In the genomic region with DNA sequence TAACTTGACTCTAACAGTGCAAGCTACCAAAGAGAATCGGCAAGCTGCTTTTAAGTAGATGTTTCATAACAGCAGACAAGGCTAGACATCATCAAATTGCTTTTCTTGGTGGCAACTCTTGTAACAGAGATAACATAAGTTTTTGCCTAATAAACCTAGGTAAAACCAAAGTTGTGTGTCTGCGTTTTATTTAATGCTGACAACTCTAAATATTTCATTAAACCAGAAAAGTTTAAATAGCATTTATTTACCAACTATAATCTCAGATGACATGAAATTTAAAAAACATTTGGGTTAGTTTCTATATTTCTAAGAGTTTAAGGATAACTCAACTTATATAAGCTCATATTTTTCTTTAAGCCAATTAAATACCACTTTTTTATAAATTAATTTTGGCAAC, we compare ENCODE assay signal across 26 cellular contexts. TPM values are rescaled to one million over a fixed set of nuclear protein-coding genes. Genes with fewer than 3 reads are reported as not detected.
DNase-seq lines count a peak whose midpoint lies in the region; ATAC-seq, FAIRE-seq and TF ChIP-seq lines count a peak whose summit lies in the region.
"Had no signal": no experiment of that assay in that cellular context is flagged by ENCODE, and none has a peak within 500 bp of the region (broad histone marks: within the 10 kb centered on the region; RNA-seq: fewer than 3 reads in every experiment).

No MANE protein-coding gene starts in this region.

- DNase-seq in A549 (ENCODE audit: low read depth in 1 of 2, low spot score in 1 of 2) (no peak), AG20443 (ENCODE audit: low spot score) (no peak), GM10248 (ENCODE audit: extremely low spot score) (no peak), GM10266 (ENCODE audit: extremely low spot score) (no peak)
- DNase-seq: 8988T; CD4-positive, CD25-positive, alpha-beta regulatory T cell; DMS153; DND-41; Kasumi-1; MV-4-11; NCI-H1105; NCI-H1436 treated with DMSO at 0.1 percent for 48 hours; NCI-H187 treated with DMSO at 0.1 percent for 48 hours; NCI-H446; NCI-H524 treated with DMSO at 0.1 percent for 48 hours; NCI-H774; PC-3; SJCRH30 had no signal

- H3F3A ChIP-seq in SU-DHL-6 (ENCODE audit: insufficient read depth), result 0 out of 2 replicates have a peak, but pooled peaks cover 7% of the 10 kb centered on the region

- POLR2A ChIA-PET in A549 (lab: Yijun Ruan, JAX) (interaction anchor here (1.7 kb wide), 1 partner anchor 16 kb away, joined by 9 read pairs; no protein-coding TSS in a partner anchor), GM10248 (lab: Yijun Ruan, JAX) (no interaction called here)

- TF ChIP-seq EP300 in A549 (IDR thresholded peaks at IDR 0.05), result no peak

- ATAC-seq in A549, result no peak
- ATAC-seq: GM12878, PC-3, Right ventricle myocardium inferior, SK-N-SH treated with all-trans-retinoic acid at 6 μM for 48 hours had no signal

- TF ChIP-seq CTCF in A549 (IDR thresholded peaks at IDR 0.05) (no peak), SU-DHL-6 (IDR thresholded peaks at IDR 0.05; ENCODE audit: insufficient read depth, low read length, poor library complexity, severe bottlenecking) (no peak), GM10248 (IDR thresholded peaks at IDR 0.05; ENCODE audit: control extremely low read depth, extremely low read depth, low read depth, missing control alignments) (no peak), GM10266 (IDR thresholded peaks at IDR 0.05; ENCODE audit: control insufficient read depth, insufficient read depth, low read depth, missing control alignments) (no peak)

- H3K27ac ChIP-seq in A549 (no peak overlapping the region), HUES48 (ENCODE audit: low read depth, low read length) (peak overlapping the region; percentile 83), SU-DHL-6 (ENCODE audit: low read depth, low read length) (no peak overlapping the region), iPS-18a (ENCODE audit: low read length) (peak overlapping the region; percentile 81)
- H3K27ac ChIP-seq: BLaER1, SJCRH30 had no signal

- H3K79me2 ChIP-seq in SU-DHL-6 (ENCODE audit: insufficient read depth, low read length), result no peaks in the 10 kb centered on the region

- H3K9me3 ChIP-seq in A549 (no peaks in the 10 kb centered on the region), HUES48 (ENCODE audit: control insufficient read depth, insufficient read depth, low read length) (no peaks in the 10 kb centered on the region), SU-DHL-6 (ENCODE audit: insufficient read depth, low read length) (no peaks in the 10 kb centered on the region), iPS-18a (ENCODE audit: control insufficient read depth, low read depth, low read length) (no peaks in the 10 kb centered on the region)
- H3K9me3 ChIP-seq: SJCRH30 had no signal

- no peaks in the 10 kb centered on the region for H3K27me3 ChIP-seq in HUES48 (ENCODE audit: control insufficient read depth, insufficient read depth, low read length)
- H3K27me3 ChIP-seq in SU-DHL-6 (ENCODE audit: low read length), result no peaks in the 10 kb centered on the region
- H3K27me3 ChIP-seq in iPS-18a (ENCODE audit: control insufficient read depth, insufficient read depth, low read length), result no peaks in the 10 kb centered on the region
- H3K27me3 ChIP-seq: BLaER1, SJCRH30 had no signal

- no peaks in the 10 kb centered on the region for H4K20me1 ChIP-seq in SU-DHL-6 (ENCODE audit: low read depth, low read length)
- H4K20me1 ChIP-seq: BLaER1 had no signal

- no peak for TF ChIP-seq POLR2A in A549 (IDR thresholded peaks at IDR 0.05; ENCODE audit: low read length)

- WGBS in A549 (ENCODE audit: missing lambda C conversion rate), result 72% methylated on average over 2 of the region's 2 CpGs

- FAIRE-seq in A549 (lab: Jason Lieb, UNC), result no peak
- FAIRE-seq: GM12878, H54 had no signal

- H3K4me1 ChIP-seq in A549, result no peaks in the 10 kb centered on the region
- peaks cover 49% of the 10 kb centered on the region for H3K4me1 ChIP-seq in HUES48 (ENCODE audit: control insufficient read depth, insufficient read depth, low read length)
- peaks cover 45% of the 10 kb centered on the region for H3K4me1 ChIP-seq in iPS-18a (ENCODE audit: control insufficient read depth, low read depth, low read length)

- no peak overlapping the region for H3K4me2 ChIP-seq in A549
- H3K4me2 ChIP-seq in SU-DHL-6 (ENCODE audit: low read depth, low read length, poor library complexity, severe bottlenecking), result peak overlapping the region; percentile 31
- H3K4me2 ChIP-seq: BLaER1 had no signal

- H3K36me3 ChIP-seq in HUES48 (ENCODE audit: control insufficient read depth, insufficient read depth, low read length), result no peaks in the 10 kb centered on the region
- H3K36me3 ChIP-seq in SU-DHL-6 (ENCODE audit: low read length), result no peaks in the 10 kb centered on the region
- H3K36me3 ChIP-seq in iPS-18a (ENCODE audit: control insufficient read depth, low read depth, low read length), result no peaks in the 10 kb centered on the region
- H3K36me3 ChIP-seq: BLaER1, SJCRH30 had no signal

- no peak overlapping the region for H2AFZ ChIP-seq in SU-DHL-6 (ENCODE audit: low read depth, low read length, severe bottlenecking)

- no peak overlapping the region for H3K9ac ChIP-seq in HUES48 (ENCODE audit: low read depth, low read length)
- H3K9ac ChIP-seq in SU-DHL-6 (ENCODE audit: low read length), result no peak overlapping the region
- H3K9ac ChIP-seq in iPS-18a (ENCODE audit: low read length), result peak overlapping the region; percentile 16
- H3K9ac ChIP-seq: BLaER1 had no signal

- TF ChIP-seq RAD21 in A549 (conservative IDR thresholded peaks at IDR 0.05 in 1 of 2, IDR thresholded peaks at IDR 0.05 in 1 of 2), result no peak

- no peaks in the 10 kb centered on the region for H3K9me2 ChIP-seq in SU-DHL-6 (replicated peaks; ENCODE audit: insufficient read depth, low read length)

- CTCF ChIA-PET in A549 (lab: Yijun Ruan, JAX) (interaction anchor here (0.8 to 2.4 kb wide), 8 partner anchors 8 to 179 kb away, joined by 3 to 11 read pairs (median 4); no protein-coding TSS in a partner anchor), GM10248 (lab: Yijun Ruan, JAX) (interaction anchor here (0.8 to 2.9 kb wide), 11 partner anchors 11 to 179 kb away, joined by 3 to 10 read pairs (median 4); a partner anchor contains a TSS)

- H3K4me3 ChIP-seq in A549 (no peak overlapping the region), HUES48 (ENCODE audit: low read depth, low read length) (no peak overlapping the region), SU-DHL-6 (ENCODE audit: insufficient read depth, low read length, poor library complexity, severe bottlenecking) (no peak overlapping the region), iPS-18a (ENCODE audit: low read length) (peak overlapping the region; percentile 30)
- H3K4me3 ChIP-seq: BLaER1, GM12878, SJCRH30 had no signal

TF ChIP-seq in A549, 52 proteins besides CTCF, POLR2A, EP300 and RAD21:
- TF ChIP-seq MAFK (IDR thresholded peaks at IDR 0.05; ENCODE audit: partially characterized antibody) (peak; percentile 66), CHD4 (IDR thresholded peaks at IDR 0.05; ENCODE audit: borderline replicate concordance) (no peak)
TF ChIP-seq in A549: peak in this region for 1.

RNA-seq across cellular contexts. Expression of a gene that starts 19.3 kb away (rescaled TPM):
- polyA plus RNA-seq in A549 (2011; rRNA removed) (8.6 and 10.8 TPM in 2 replicates), A549 (2017; fragmentation: RNase III; extraction: RNeasy Plus Mini Kit Qiagen cat#74134 plus additional on column Dnase treatment) (8.3 to 13.5 TPM (median 11.3 TPM) in 3 replicates)
- 8.4 and 9.0 TPM in 2 replicates for polyA plus RNA-seq in A549 (2012; cell fraction: cytosol; rRNA removed)
- 5.0 and 5.5 TPM in 2 replicates for polyA plus RNA-seq in A549 (2012; cell fraction: nucleus; rRNA removed)
- 15.9 and 20.7 TPM in 2 replicates for polyA minus RNA-seq in A549 (2011; rRNA and poly(A)+ RNA removed)

RNA-seq across cellular contexts. Expression of a gene that starts 26.1 kb away (rescaled TPM):
- 1.7 and 2.4 TPM in 2 replicates for polyA plus RNA-seq in A549 (2011; rRNA removed)
- polyA plus RNA-seq in A549 (2012; cell fraction: cytosol; rRNA removed), result 0.41 and 0.44 TPM in 2 replicates
- polyA plus RNA-seq in A549 (2012; cell fraction: nucleus; rRNA removed), result 0.21 and 0.22 TPM in 2 replicates
- 0.14 to 0.16 TPM in 2 of 3 replicates, not detected in the other for polyA plus RNA-seq in A549 (2017; fragmentation: RNase III; extraction: RNeasy Plus Mini Kit Qiagen cat#74134 plus additional on column Dnase treatment)
- 1.6 and 2.0 TPM in 2 replicates for polyA minus RNA-seq in A549 (2011; rRNA and poly(A)+ RNA removed)

RNA-seq across cellular contexts. Expression of a gene that starts 29.3 kb away (rescaled TPM):
- polyA plus RNA-seq in A549 (2011; rRNA removed) (5.1 and 5.3 TPM in 2 replicates), A549 (2017; fragmentation: RNase III; extraction: RNeasy Plus Mini Kit Qiagen cat#74134 plus additional on column Dnase treatment) (20.4 to 28.0 TPM (median 27.5 TPM) in 3 replicates)
- polyA plus RNA-seq in A549 (2012; cell fraction: cytosol; rRNA removed), result 27.5 and 33.3 TPM in 2 replicates
- 143 and 178 TPM in 2 replicates for polyA plus RNA-seq in A549 (2012; cell fraction: nucleus; rRNA removed)
- 2.2 and 2.6 TPM in 2 replicates for polyA minus RNA-seq in A549 (2011; rRNA and poly(A)+ RNA removed)
- polyA plus RNA-seq: CD4-positive, CD25-positive, alpha-beta regulatory T cell had no signal

RNA-seq across cellular contexts. Expression of a gene that starts 32.3 kb away (rescaled TPM):
- 36.4 and 61.3 TPM in 2 replicates for polyA plus RNA-seq in A549 (2011; rRNA removed)
- 59.6 and 59.7 TPM in 2 replicates for polyA plus RNA-seq in A549 (2012; cell fraction: cytosol; rRNA removed)
- polyA plus RNA-seq in A549 (2012; cell fraction: nucleus; rRNA removed), result 36.2 and 38.3 TPM in 2 replicates
- 38.8 to 52.7 TPM (median 43.6 TPM) in 3 replicates for polyA plus RNA-seq in A549 (2017; fragmentation: RNase III; extraction: RNeasy Plus Mini Kit Qiagen cat#74134 plus additional on column Dnase treatment)
- 41.3 and 60.9 TPM in 2 replicates for polyA minus RNA-seq in A549 (2011; rRNA and poly(A)+ RNA removed)

RNA-seq across cellular contexts. Expression of a gene that starts 40.6 kb away (rescaled TPM):
- polyA plus RNA-seq in A549 (2011; rRNA removed) (not detected in 2 replicates), A549 (2017; fragmentation: RNase III; extraction: RNeasy Plus Mini Kit Qiagen cat#74134 plus additional on column Dnase treatment) (not detected in 3 replicates)
- polyA plus RNA-seq in A549 (2012; cell fraction: cytosol; rRNA removed), result not detected in 2 replicates
- polyA plus RNA-seq in A549 (2012; cell fraction: nucleus; rRNA removed), result not detected in 2 replicates
- not detected in 2 replicates for polyA minus RNA-seq in A549 (2011; rRNA and poly(A)+ RNA removed)
- polyA plus RNA-seq: CD4-positive, CD25-positive, alpha-beta regulatory T cell; GM12878 had no signal

Comparison
In these comparisons a context has a peak if more than half of its experiments do, and no peak if none do; other contexts are left out.
1. H3K27ac ChIP-seq: peak in HUES48 (single experiment) and iPS-18a (single experiment); none in A549 (0 of 2) and SU-DHL-6 (single experiment).